In the genomic region with DNA sequence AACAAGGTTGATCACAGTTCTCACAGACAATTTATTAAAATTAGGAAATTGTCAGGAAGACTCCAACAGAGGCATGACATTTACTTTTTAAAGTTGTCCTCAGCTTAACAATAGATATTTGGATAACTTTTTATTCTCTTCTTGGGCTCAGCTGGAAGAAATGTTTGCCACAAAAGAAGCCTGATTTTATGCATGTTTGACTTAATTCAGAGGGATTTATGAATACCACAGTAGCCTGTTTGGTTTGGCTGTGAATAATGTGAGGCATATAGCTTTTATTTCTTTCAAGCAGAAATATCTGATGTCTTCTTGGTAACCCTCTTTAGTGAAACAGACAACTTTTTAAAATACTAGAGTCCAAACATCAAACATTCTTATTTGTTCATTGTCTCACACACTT, we compare ENCODE assay signal across 27 cellular contexts.
"Had no signal": no experiment of that assay in that cellular context is flagged by ENCODE, and none has a peak within 500 bp of the region (broad histone marks: within the 10 kb centered on the region; RNA-seq: fewer than 3 reads in every experiment).

No MANE protein-coding gene starts in this region.

- H3K27me3 ChIP-seq: colonic mucosa, esophagus muscularis mucosa, foreskin keratinocyte, gastroesophageal sphincter, heart left ventricle, hepatocyte, left lung, right atrium auricular region, suprapubic skin, vagina had no signal

- H3K4me3 Mint-ChIP-seq: dendritic cell treated with granulocyte-macrophage colony-stimulating factor and Interleukin-4, amounts not matched to agents 40 ng/mL and 50 ng/mL, for 4 days; naive thymus-derived CD4-positive, alpha-beta T cell; nephron; stimulated activated naive CD8-positive, alpha-beta T cell treated with anti-CD3 and anti-CD28 coated beads, Interleukin-15, amount 100 ng/mL, for 72 hours had no signal

- H3K27me3 Mint-ChIP-seq: dendritic cell treated with granulocyte-macrophage colony-stimulating factor and Interleukin-4, amounts not matched to agents 40 ng/mL and 50 ng/mL, for 4 days; stimulated activated naive CD8-positive, alpha-beta T cell treated with anti-CD3 and anti-CD28 coated beads, Interleukin-15, amount 100 ng/mL, for 72 hours had no signal

- H3K27ac ChIP-seq: colonic mucosa, esophagus muscularis mucosa, foreskin keratinocyte, gastroesophageal sphincter, heart left ventricle, hepatocyte, left lung, prostate gland, right atrium auricular region, suprapubic skin, vagina had no signal

- H3K27ac Mint-ChIP-seq: dendritic cell treated with granulocyte-macrophage colony-stimulating factor and Interleukin-4, amounts not matched to agents 40 ng/mL and 50 ng/mL, for 4 days; naive thymus-derived CD4-positive, alpha-beta T cell; nephron; stimulated activated naive CD8-positive, alpha-beta T cell treated with anti-CD3 and anti-CD28 coated beads, Interleukin-15, amount 100 ng/mL, for 72 hours had no signal

- H3K4me1 ChIP-seq: colonic mucosa, esophagus muscularis mucosa, foreskin keratinocyte, gastroesophageal sphincter, heart left ventricle, left lung, prostate gland, right atrium auricular region, suprapubic skin, vagina had no signal

- H3K4me2 ChIP-seq: hepatocyte, smooth muscle cell had no signal

- H3K4me1 Mint-ChIP-seq: naive thymus-derived CD4-positive, alpha-beta T cell; stimulated activated naive CD8-positive, alpha-beta T cell treated with anti-CD3 and anti-CD28 coated beads, Interleukin-15, amount 100 ng/mL, for 72 hours had no signal

- H3K79me2 ChIP-seq: hepatocyte had no signal

- DNase-seq: colonic mucosa; effector CD8-positive, alpha-beta T cell; foreskin keratinocyte; heart left ventricle; left cardiac atrium; left lung; mesenchymal stem cell; midbrain; naive thymus-derived CD4-positive, alpha-beta T cell; nucleus accumbens; stimulated activated CD4-positive, alpha-beta T cell treated with anti-CD3 and anti-CD28 coated beads, Interleukin-12 subunit alpha, Interleukin-12 subunit beta, amount 100 ng/mL, for 4 hours; stimulated activated CD4-positive, alpha-beta T cell treated with anti-CD3 and anti-CD28 coated beads, Interleukin-1b, Interleukin-23, amount 100 ng/mL, for 48 hours; stimulated activated CD4-positive, alpha-beta T cell treated with anti-CD3 and anti-CD28 coated beads, Interleukin-4, amount 100 ng/mL, for 1 hour; stimulated activated CD8-positive, alpha-beta memory T cell treated with anti-CD3 and anti-CD28 coated beads, Interleukin-4, amount 100 ng/mL, for 48 hours; stimulated activated naive CD4-positive, alpha-beta T cell; stimulated activated naive CD8-positive, alpha-beta T cell treated with anti-CD3 and anti-CD28 coated beads, Interleukin-15, amount 100 ng/mL, for 72 hours; trophoblast cell had no signal

- H3K4me3 ChIP-seq: colonic mucosa, esophagus muscularis mucosa, gastroesophageal sphincter, heart left ventricle, hepatocyte, left lung, prostate gland, right atrium auricular region, smooth muscle cell, suprapubic skin, vagina had no signal

- H3K9me3 Mint-ChIP-seq: dendritic cell treated with granulocyte-macrophage colony-stimulating factor and Interleukin-4, amounts not matched to agents 40 ng/mL and 50 ng/mL, for 4 days; nephron had no signal

- H3K36me3 ChIP-seq: colonic mucosa, esophagus muscularis mucosa, gastroesophageal sphincter, heart left ventricle, left lung, prostate gland, right atrium auricular region, suprapubic skin, vagina had no signal

- H2AFZ ChIP-seq: hepatocyte had no signal

- H3K9me3 ChIP-seq: colonic mucosa, esophagus muscularis mucosa, gastroesophageal sphincter, heart left ventricle, left lung, prostate gland, right atrium auricular region, suprapubic skin, vagina had no signal
